Comparison of ENCODE assay signal across 15 cellular contexts in the genomic region with DNA sequence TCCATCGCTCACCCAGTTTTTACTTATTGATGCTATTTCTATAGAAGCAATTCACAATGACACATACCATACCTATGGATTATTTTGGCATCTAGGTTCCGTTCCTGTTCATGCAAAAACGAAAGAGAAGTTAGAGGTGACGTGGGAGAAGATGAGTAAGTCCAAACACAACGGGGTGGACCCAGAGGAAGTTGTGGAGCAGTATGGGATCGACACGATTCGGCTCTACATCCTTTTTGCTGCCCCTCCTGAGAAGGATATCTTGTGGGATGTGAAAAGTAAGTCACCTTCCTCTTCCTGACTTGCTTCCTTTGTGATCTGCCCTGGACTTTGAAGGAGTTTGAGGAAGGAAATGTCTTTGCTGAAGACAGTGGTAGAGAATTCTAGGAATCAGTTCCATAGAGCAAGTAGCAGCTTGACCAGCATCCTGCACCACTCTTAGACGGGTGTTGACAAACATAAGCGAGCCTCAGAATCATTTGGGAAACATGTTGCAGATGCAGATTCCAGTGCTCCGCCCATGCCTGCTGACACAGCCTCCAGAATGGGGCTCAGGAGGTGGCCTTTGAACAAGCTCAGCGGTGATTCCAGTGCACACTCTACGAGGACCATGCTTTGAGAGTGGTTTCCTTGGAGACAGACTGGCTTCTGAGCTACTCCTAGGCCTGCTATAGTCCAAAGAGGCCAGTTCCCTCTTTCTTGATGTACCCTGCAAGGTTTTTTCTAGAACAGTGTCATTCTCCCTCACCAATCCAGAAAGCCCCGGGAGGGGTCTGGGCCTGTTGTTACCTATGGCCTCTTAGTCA.
A peak's percentile ranks its signal among the peaks of the same experiment; 100 is the strongest.
DNase-seq lines count a peak whose midpoint lies in the region; ATAC-seq and TF ChIP-seq lines count a peak whose summit lies in the region.
"Had no signal": no experiment of that assay in that cellular context is flagged by ENCODE, and none has a peak within 500 bp of the region (broad histone marks: within the 10 kb centered on the region; RNA-seq: fewer than 3 reads in every experiment).

No MANE protein-coding gene starts in this region.

- no peaks in the 10 kb centered on the region for H3K9me3 Mint-ChIP-seq in osteocyte (ENCODE audit: unreplicated experiment)
- H3K9me3 Mint-ChIP-seq: CD8-positive, alpha-beta memory T cell had no signal

- H3K27me3 Mint-ChIP-seq in osteocyte (ENCODE audit: unreplicated experiment): no peaks in the 10 kb centered on the region
- H3K27me3 Mint-ChIP-seq: CD8-positive, alpha-beta memory T cell had no signal

- no peak overlapping the region for H3K4me3 ChIP-seq in epithelial cell of esophagus (ENCODE audit: low read length)
- H3K4me3 ChIP-seq: MG63 had no signal

- TF ChIP-seq CTCF in epithelial cell of esophagus (IDR thresholded peaks at IDR 0.05; ENCODE audit: insufficient read depth, low read depth, low read length, missing control alignments) (no peak), osteocyte (IDR thresholded peaks at IDR 0.05) (no peak)

- no peak for ATAC-seq in SK-N-SH treated with all-trans-retinoic acid at 6 μM for 48 hours
- no peak for ATAC-seq in HG03565 (IDR thresholded peaks at IDR 0.05; ENCODE audit: unreplicated experiment)

- no peak overlapping the region for H3K4me3 Mint-ChIP-seq in osteocyte (ENCODE audit: unreplicated experiment)
- H3K4me3 Mint-ChIP-seq: CD8-positive, alpha-beta memory T cell had no signal

- DNase-seq in Ammon's horn (ENCODE audit: low spot score) (peak; percentile 10), UCSD-AML1 (lab: John Stamatoyannopoulos, UW; ENCODE audit: unreplicated experiment) (peak; percentile 56), epithelial cell of esophagus (ENCODE audit: low read depth) (peak; percentile 86), osteocyte (ENCODE audit: extremely low spot score, unreplicated experiment) (no peak), A172 (ENCODE audit: low spot score) (no peak)
- no peak for DNase-seq in effector CD8-positive, alpha-beta T cell (lab: John Stamatoyannopoulos, UW)
- DNase-seq: CD8-positive, alpha-beta memory T cell; DMS 273 treated with DMSO at 0.1 percent for 48 hours; MG63; NCI-H1092 treated with DMSO at 0.1 percent for 48 hours; NCI-H1694; NCI-H510A; NCI-H82 had no signal

- H3K4me1 Mint-ChIP-seq in osteocyte (ENCODE audit: unreplicated experiment): peaks cover 14% of the 10 kb centered on the region

- H3K36me3 Mint-ChIP-seq in osteocyte (ENCODE audit: unreplicated experiment): peaks cover 36% of the 10 kb centered on the region

- peak overlapping the region; percentile 61 for H3K27ac Mint-ChIP-seq in osteocyte (ENCODE audit: unreplicated experiment)

TF ChIP-seq in SK-N-SH treated with all-trans-retinoic acid at 6 μM for 48 hours, 23 proteins besides CTCF, POLR2A, EP300 and RAD21:
- TF ChIP-seq ESRRG (CRISPR knock-in tag; IDR thresholded peaks at IDR 0.05) (no peak), PPARA (CRISPR knock-in tag; IDR thresholded peaks at IDR 0.05; ENCODE audit: borderline replicate concordance) (no peak), ARNTL (CRISPR knock-in tag; IDR thresholded peaks at IDR 0.05; ENCODE audit: borderline replicate concordance, low read depth) (no peak), RARB (CRISPR knock-in tag; IDR thresholded peaks at IDR 0.05) (no peak), ZFP3 (CRISPR knock-in tag; IDR thresholded peaks at IDR 0.05) (no peak), ISL1 (CRISPR knock-in tag; IDR thresholded peaks at IDR 0.05) (no peak), SNAI2 (CRISPR knock-in tag; IDR thresholded peaks at IDR 0.05) (no peak), PATZ1 (CRISPR knock-in tag; IDR thresholded peaks at IDR 0.05; ENCODE audit: borderline replicate concordance) (no peak), TOX (CRISPR knock-in tag; IDR thresholded peaks at IDR 0.05; ENCODE audit: borderline replicate concordance) (no peak), POU6F1 (CRISPR knock-in tag; IDR thresholded peaks at IDR 0.05; ENCODE audit: borderline replicate concordance, low read depth) (no peak), ZNF8 (CRISPR knock-in tag; IDR thresholded peaks at IDR 0.05) (no peak), BACH2 (CRISPR knock-in tag; IDR thresholded peaks at IDR 0.05; ENCODE audit: borderline replicate concordance) (no peak), ZC3H10 (CRISPR knock-in tag; IDR thresholded peaks at IDR 0.05) (no peak), TCF4 (CRISPR knock-in tag; IDR thresholded peaks at IDR 0.05; ENCODE audit: borderline replicate concordance) (no peak), TSHZ2 (CRISPR knock-in tag; IDR thresholded peaks at IDR 0.05) (no peak), ZNF565 (CRISPR knock-in tag; conservative IDR thresholded peaks at IDR 0.05; ENCODE audit: low read depth) (no peak), ZFP30 (CRISPR knock-in tag; IDR thresholded peaks at IDR 0.05) (no peak), ZNF70 (CRISPR knock-in tag; IDR thresholded peaks at IDR 0.05) (no peak), GLIS3 (CRISPR knock-in tag; IDR thresholded peaks at IDR 0.05) (no peak)
- TF ChIP-seq, protein P1, sequence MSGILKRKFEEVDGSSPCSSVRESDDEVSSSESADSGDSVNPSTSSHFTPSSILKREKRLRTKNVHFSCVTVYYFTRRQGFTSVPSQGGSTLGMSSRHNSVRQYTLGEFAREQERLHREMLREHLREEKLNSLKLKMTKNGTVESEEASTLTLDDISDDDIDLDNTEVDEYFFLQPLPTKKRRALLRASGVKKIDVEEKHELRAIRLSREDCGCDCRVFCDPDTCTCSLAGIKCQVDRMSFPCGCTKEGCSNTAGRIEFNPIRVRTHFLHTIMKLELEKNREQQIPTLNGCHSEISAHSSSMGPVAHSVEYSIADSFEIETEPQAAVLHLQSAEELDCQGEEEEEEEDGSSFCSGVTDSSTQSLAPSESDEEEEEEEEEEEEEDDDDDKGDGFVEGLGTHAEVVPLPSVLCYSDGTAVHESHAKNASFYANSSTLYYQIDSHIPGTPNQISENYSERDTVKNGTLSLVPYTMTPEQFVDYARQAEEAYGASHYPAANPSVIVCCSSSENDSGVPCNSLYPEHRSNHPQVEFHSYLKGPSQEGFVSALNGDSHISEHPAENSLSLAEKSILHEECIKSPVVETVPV (CRISPR knock-in tag; IDR thresholded peaks at IDR 0.05): no peak
TF ChIP-seq in SK-N-SH treated with all-trans-retinoic acid at 6 μM for 48 hours: peak in this region for 0.

Comparison
In these comparisons a context has a peak if more than half of its experiments do, and no peak if none do; other contexts are left out.
1. DNase-seq: peak in Ammon's horn (single experiment), UCSD-AML1 (single experiment) and epithelial cell of esophagus (single experiment); none in osteocyte (single experiment), A172 (single experiment) and effector CD8-positive, alpha-beta T cell (single experiment).